In the genomic region with DNA sequence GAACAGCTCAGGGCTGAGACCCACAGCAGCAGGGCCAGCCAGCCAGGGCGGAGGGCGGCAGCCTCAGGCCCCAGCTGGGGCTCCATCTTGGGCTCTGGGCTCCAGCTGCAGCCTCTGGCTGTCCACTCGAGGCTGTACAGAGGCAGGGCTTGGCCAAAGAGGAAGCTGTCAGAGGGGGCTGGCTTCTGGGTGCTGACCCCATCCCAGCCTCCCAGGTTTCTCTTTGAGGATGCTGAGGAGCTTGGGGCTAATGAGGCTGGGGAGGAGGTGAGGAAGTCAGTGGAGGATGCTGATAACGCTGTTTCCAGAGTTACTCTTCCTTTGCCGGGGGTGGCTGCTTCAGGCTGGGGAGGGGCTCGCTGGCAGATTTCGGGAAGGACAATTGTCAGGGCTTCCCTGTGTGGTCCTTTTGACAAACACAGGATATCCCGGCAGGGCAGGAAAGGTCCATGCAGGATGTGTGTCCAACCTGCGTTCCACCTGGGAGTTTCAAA, we compare ENCODE assay signal across 19 cellular contexts. TPM values are rescaled to one million over a fixed set of nuclear protein-coding genes. Genes with fewer than 3 reads are reported as not detected.
DNase-seq lines count a peak whose midpoint lies in the region; ATAC-seq and TF ChIP-seq lines count a peak whose summit lies in the region.
"Had no signal": no experiment of that assay in that cellular context is flagged by ENCODE, and none has a peak within 500 bp of the region (broad histone marks: within the 10 kb centered on the region; RNA-seq: fewer than 3 reads in every experiment).

A gene with protein sequence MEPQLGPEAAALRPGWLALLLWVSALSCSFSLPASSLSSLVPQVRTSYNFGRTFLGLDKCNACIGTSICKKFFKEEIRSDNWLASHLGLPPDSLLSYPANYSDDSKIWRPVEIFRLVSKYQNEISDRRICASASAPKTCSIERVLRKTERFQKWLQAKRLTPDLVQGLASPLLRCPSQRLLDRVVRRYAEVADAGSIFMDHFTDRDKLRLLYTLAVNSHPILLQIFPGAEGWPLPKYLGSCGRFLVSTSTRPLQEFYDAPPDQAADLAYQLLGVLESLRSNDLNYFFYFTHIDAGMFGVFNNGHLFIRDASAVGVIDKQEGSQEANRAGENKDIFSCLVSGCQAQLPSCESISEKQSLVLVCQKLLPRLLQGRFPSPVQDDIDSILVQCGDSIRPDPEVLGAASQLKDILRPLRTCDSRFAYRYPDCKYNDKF (minus strand): TSS at position 136 of the 494 bp plus-strand sequence. CDS start 50 bp downstream, at position 86.

- CTCF ChIA-PET in SK-N-SH (lab: Yijun Ruan, JAX): interaction anchor here (0.8 to 4.6 kb wide), 2 partner anchors 11 to 14 kb away, joined by 4 to 22 read pairs; no protein-coding TSS in a partner anchor

- peaks cover 11% of the 10 kb centered on the region; the same call in 1 of the 2 replicates for H3K27me3 ChIP-seq in SK-N-SH (ENCODE audit: insufficient read depth)
- H3K27me3 ChIP-seq in left ventricle myocardium inferior (ENCODE audit: low read depth): no peaks in the 10 kb centered on the region
- H3K27me3 ChIP-seq in uterus: peaks cover 0 to 8% of the 10 kb centered on the region in 2 donors

- H3K36me3 ChIP-seq in SK-N-SH (replicated peaks in 1 of 2; ENCODE audit: control insufficient read depth in 1 of 2, insufficient read depth in 2 of 2, low read length in 1 of 2) (no peaks in the 10 kb centered on the region), left ventricle myocardium inferior (no peaks in the 10 kb centered on the region), uterus (no peaks in the 10 kb centered on the region)
- H3K36me3 ChIP-seq: neutrophil had no signal

- H3K4me1 ChIP-seq in SK-N-SH (ENCODE audit: control insufficient read depth in 1 of 2, insufficient read depth in 2 of 2, low read depth in 1 of 2, low read length in 1 of 2) (no peaks in the 10 kb centered on the region), left ventricle myocardium inferior (no peaks in the 10 kb centered on the region), uterus (no peaks in the 10 kb centered on the region)

- TF ChIP-seq RAD21 in SK-N-SH (IDR thresholded peaks at IDR 0.05; ENCODE audit: low read length): no peak

- H3K4me3 ChIP-seq in SK-N-SH (ENCODE audit: low read depth in 2 of 2, low read length in 1 of 2) (no peak within 1 kb of the TSS), left ventricle myocardium inferior (peak within 1 kb of the TSS; percentile 60), uterus (peak within 1 kb of the TSS in 1 of 2 donors; percentile 7)

- no peak for DNase-seq in SK-N-SH
- peak; percentile 16 for DNase-seq in left ventricle myocardium inferior
- DNase-seq in posterior vena cava (ENCODE audit: low spot score): no peak
- DNase-seq in uterus: peak in 1 of 2 donors; percentile 59
- DNase-seq in nucleus accumbens (lab: John Stamatoyannopoulos, UW): no peak
- DNase-seq in NCI-H2029 treated with DMSO at 0.1 percent for 48 hours (lab: John Stamatoyannopoulos, UW): no peak
- DNase-seq in HFFc6: no peak
- DNase-seq: NCI-H1436 treated with DMSO at 0.1 percent for 48 hours, NCI-H82 had no signal

- intact Hi-C loops in left ventricle myocardium inferior (cut with micrococcal nuclease): no loop called here
- intact Hi-C loops in posterior vena cava (cut with DNase I): no loop called here
- intact Hi-C loops in uterus (cut with DNase I; ENCODE audit: low total_unique reads): no loop called here

- H3K79me2 ChIP-seq in SK-N-SH (ENCODE audit: insufficient read depth): no peaks in the 10 kb centered on the region

- H3K9me3 ChIP-seq in SK-N-SH: peaks cover under 1% of the 10 kb centered on the region; the same call in 1 of the 2 replicates
- H3K9me3 ChIP-seq in left ventricle myocardium inferior (replicated peaks): peaks cover 2% of the 10 kb centered on the region
- H3K9me3 ChIP-seq in uterus: no peaks in the 10 kb centered on the region
- H3K9me3 ChIP-seq: neutrophil had no signal

- TF ChIP-seq EP300 in SK-N-SH (IDR thresholded peaks at IDR 0.05; ENCODE audit: borderline replicate concordance in 1 of 2, low read depth in 1 of 2, low read length in 1 of 2): no peak

- ATAC-seq in SK-N-SH treated with all-trans-retinoic acid at 6 μM for 48 hours: no peak
- ATAC-seq: activated naive CD4-positive, alpha-beta T cell treated with anti-CD3 and anti-CD28 coated beads, Interleukin-2, amount 50 U/mL, for 72 hours; stimulated activated effector memory CD8-positive, alpha-beta T cell treated with anti-CD3 and anti-CD28 coated beads, Interleukin-12 subunit alpha, Interleukin-12 subunit beta, amount 100 ng/mL, for 72 hours had no signal

- H3K27ac Mint-ChIP-seq in HFFc6: no peak within 1 kb of the TSS
- H3K27ac Mint-ChIP-seq: activated naive CD4-positive, alpha-beta T cell treated with anti-CD3 and anti-CD28 coated beads, Interleukin-2, amount 50 U/mL, for 72 hours; stimulated activated effector memory CD8-positive, alpha-beta T cell treated with anti-CD3 and anti-CD28 coated beads, Interleukin-12 subunit alpha, Interleukin-12 subunit beta, amount 100 ng/mL, for 72 hours; type B pancreatic cell had no signal

- POLR2A ChIA-PET in SK-N-SH (lab: Yijun Ruan, JAX): no interaction called here

- H3K9ac ChIP-seq in SK-N-SH: no peak within 1 kb of the TSS

- peak within 1 kb of the TSS; percentile 35; the same call in 1 of the 2 replicates for H2AFZ ChIP-seq in SK-N-SH (ENCODE audit: low read depth)

- 13% methylated on average over 4 of the region's 9 CpGs for WGBS in SK-N-SH (ENCODE audit: low lambda C conversion rate)

- no peak within 1 kb of the TSS for H3K4me2 ChIP-seq in SK-N-SH

- H3K4me3 Mint-ChIP-seq in HFFc6: no peak within 1 kb of the TSS
- H3K4me3 Mint-ChIP-seq: stimulated activated effector memory CD8-positive, alpha-beta T cell treated with anti-CD3 and anti-CD28 coated beads, Interleukin-12 subunit alpha, Interleukin-12 subunit beta, amount 100 ng/mL, for 72 hours; type B pancreatic cell had no signal

- H3K9me3 Mint-ChIP-seq in HFFc6: no peaks in the 10 kb centered on the region

- peak in 1 of 2 donors; percentile 25 for TF ChIP-seq POLR2A in uterus (IDR thresholded peaks at IDR 0.05)

- H3K27ac ChIP-seq in SK-N-SH (ENCODE audit: low read depth in 2 of 2, low read length in 1 of 2) (no peak within 1 kb of the TSS), left ventricle myocardium inferior (replicated peaks) (peak within 1 kb of the TSS; percentile 82), uterus (peak within 1 kb of the TSS; percentile 34 to 39)
- H3K27ac ChIP-seq: 22Rv1, neutrophil had no signal

- H3K4me1 Mint-ChIP-seq in HFFc6 (ENCODE audit: low read depth): peaks cover 42% of the 10 kb centered on the region
- H3K4me1 Mint-ChIP-seq: stimulated activated effector memory CD8-positive, alpha-beta T cell treated with anti-CD3 and anti-CD28 coated beads, Interleukin-12 subunit alpha, Interleukin-12 subunit beta, amount 100 ng/mL, for 72 hours had no signal

- H3K36me3 Mint-ChIP-seq in HFFc6 (ENCODE audit: low read depth): no peaks in the 10 kb centered on the region
- H3K36me3 Mint-ChIP-seq: activated naive CD4-positive, alpha-beta T cell treated with anti-CD3 and anti-CD28 coated beads, Interleukin-2, amount 50 U/mL, for 72 hours; stimulated activated effector memory CD8-positive, alpha-beta T cell treated with anti-CD3 and anti-CD28 coated beads, Interleukin-12 subunit alpha, Interleukin-12 subunit beta, amount 100 ng/mL, for 72 hours; type B pancreatic cell had no signal

- H4K20me1 ChIP-seq in SK-N-SH (ENCODE audit: insufficient read depth): no peaks in the 10 kb centered on the region

- H3F3A ChIP-seq in SK-N-SH (replicated peaks; ENCODE audit: insufficient read depth): peaks cover 6% of the 10 kb centered on the region

- TF ChIP-seq CTCF in SK-N-SH (IDR thresholded peaks at IDR 0.05): no peak
- no peak for TF ChIP-seq CTCF in left ventricle myocardium inferior (IDR thresholded peaks at IDR 0.05; ENCODE audit: borderline replicate concordance)
- no peak for TF ChIP-seq CTCF in uterus (IDR thresholded peaks at IDR 0.05)
- TF ChIP-seq CTCF in HFFc6 (IDR thresholded peaks at IDR 0.05): no peak

- H3K9me2 ChIP-seq in SK-N-SH: no peaks in the 10 kb centered on the region

- peaks cover 2% of the 10 kb centered on the region; the same call in 1 of the 2 replicates for H3K27me3 Mint-ChIP-seq in HFFc6 (ENCODE audit: insufficient read depth)

TF ChIP-seq in SK-N-SH, 30 proteins besides CTCF, POLR2A, EP300 and RAD21:
- TF ChIP-seq FOSL2 (IDR thresholded peaks at IDR 0.05; ENCODE audit: borderline replicate concordance, low read depth): no peak
- TF ChIP-seq RFX5 (IDR thresholded peaks at IDR 0.05; ENCODE audit: low read length): no peak
- TF ChIP-seq, protein P1, sequence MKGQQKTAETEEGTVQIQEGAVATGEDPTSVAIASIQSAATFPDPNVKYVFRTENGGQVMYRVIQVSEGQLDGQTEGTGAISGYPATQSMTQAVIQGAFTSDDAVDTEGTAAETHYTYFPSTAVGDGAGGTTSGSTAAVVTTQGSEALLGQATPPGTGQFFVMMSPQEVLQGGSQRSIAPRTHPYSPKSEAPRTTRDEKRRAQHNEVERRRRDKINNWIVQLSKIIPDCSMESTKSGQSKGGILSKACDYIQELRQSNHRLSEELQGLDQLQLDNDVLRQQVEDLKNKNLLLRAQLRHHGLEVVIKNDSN (IDR thresholded peaks at IDR 0.05; ENCODE audit: borderline replicate concordance, low read depth): no peak

TF ChIP-seq in SK-N-SH treated with all-trans-retinoic acid at 6 μM for 48 hours, 23 proteins besides CTCF, POLR2A, EP300 and RAD21 (continues in another document):
- no peak for TF ChIP-seq ZNF8 (CRISPR knock-in tag; IDR thresholded peaks at IDR 0.05)
- TF ChIP-seq ZFP3 (CRISPR knock-in tag; IDR thresholded peaks at IDR 0.05): no peak
- TF ChIP-seq ESRRG (CRISPR knock-in tag; IDR thresholded peaks at IDR 0.05): no peak

RNA-seq across cellular contexts. Expression of the gene that starts here (rescaled TPM):
- polyA plus RNA-seq in SK-N-SH (2012; rRNA removed): 0.02 TPM in 2 replicates
- 0.03 TPM in 2 replicates for polyA plus RNA-seq in SK-N-SH (2012; cell fraction: cytosol; rRNA removed)
- polyA plus RNA-seq in SK-N-SH (2012; cell fraction: nucleus; rRNA removed): 0.02 TPM in 2 replicates
- 13.2 TPM for total RNA-seq in left ventricle myocardium inferior
- total RNA-seq in posterior vena cava: 10 to 100 TPM; 27.6 to 32.2 TPM
- 10 to 100 TPM; 21.2 to 95.6 (median 30.8) TPM for total RNA-seq in uterus
- not detected for total RNA-seq in HFFc6 (2021; fragmentation: NEBNext Ultra II Directional; extraction: Animal tissue kit (Norgen Biotek cat#: 25700))
- total RNA-seq: fibroblast of lung, M059J, SK-MEL-5 had no signal
- polyA plus RNA-seq: fibroblast of lung, keratinocyte had no signal

Comparison
In these comparisons a context has a peak if more than half of its experiments do, and no peak if none do; other contexts are left out.
1. RNA of the gene that starts here (total RNA-seq): 21.2 to 95.6 TPM in uterus, 27.6 to 32.2 TPM in posterior vena cava and 13.2 TPM in left ventricle myocardium inferior (single experiment); not detected in HFFc6; every median in the first group is over 10 times any median in the second.
2. H3K27ac ChIP-seq: peak in left ventricle myocardium inferior (single experiment) and uterus (2 of 2); none in SK-N-SH (0 of 2).